Comparison of ENCODE assay signal across 19 cellular contexts in the genomic region with DNA sequence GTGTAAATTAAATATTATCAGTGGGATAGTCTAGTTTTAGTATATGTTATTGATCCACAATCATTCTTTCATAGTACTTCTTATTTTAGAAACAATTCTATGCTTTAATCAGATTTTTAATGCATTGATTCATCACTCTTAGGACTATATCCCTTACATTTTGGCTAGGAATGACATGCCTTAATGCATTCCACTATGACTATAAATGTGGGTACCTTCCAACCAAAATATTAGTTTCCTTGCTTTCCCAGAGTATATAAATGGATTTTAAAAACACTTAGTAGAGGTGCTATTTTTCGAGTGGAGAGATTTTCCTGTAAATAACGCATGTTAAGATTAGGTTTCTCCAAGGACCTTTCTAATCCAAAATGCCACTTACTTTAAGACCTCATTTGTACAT.
"Had no signal": no experiment of that assay in that cellular context is flagged by ENCODE, and none has a peak within 500 bp of the region (broad histone marks: within the 10 kb centered on the region; RNA-seq: fewer than 3 reads in every experiment).

No MANE protein-coding gene starts in this region.

- H3K27ac ChIP-seq: dorsolateral prefrontal cortex, epithelial cell of prostate, prostate gland, upper lobe of right lung had no signal

- H3K4me3 ChIP-seq: dorsolateral prefrontal cortex, mucosa of descending colon, prostate gland, smooth muscle cell, upper lobe of right lung had no signal

- H3K4me2 ChIP-seq: smooth muscle cell had no signal

- H3K4me1 ChIP-seq: prostate gland, upper lobe of right lung had no signal

- H3K4me3 Mint-ChIP-seq: activated CD4-positive, alpha-beta memory T cell treated with anti-CD3 and anti-CD28 coated beads for 36 hours; activated CD4-positive, alpha-beta T cell treated with anti-CD3 and anti-CD28 coated beads for 36 hours; activated T-helper 1 cell treated with anti-CD3 and anti-CD28 coated beads, Interleukin-12 subunit alpha, Interleukin-12 subunit beta, Interleukin-2, Interleukin-4 antibody, amounts not matched to agents 30 ng/mL and 10 ng/mL and 1 ng/mL, durations not matched to agents 14 hours and 24 hours and 36 hours; naive B cell; neural crest cell; stimulated activated naive CD8-positive, alpha-beta T cell treated with anti-CD3 and anti-CD28 coated beads, Interleukin-15, amount 100 ng/mL, for 72 hours; T-helper 2 cell treated with Interferon-gamma antibody and Interleukin-4, amounts not matched to agents 5 μg/mL and 100 μg/mL, for 36 hours had no signal

- H3K36me3 ChIP-seq: prostate gland, upper lobe of right lung had no signal

- H3K27me3 ChIP-seq: upper lobe of right lung had no signal

- H3K9me3 ChIP-seq: mucosa of descending colon, prostate gland, upper lobe of right lung had no signal

- H3K36me3 Mint-ChIP-seq: activated CD4-positive, alpha-beta memory T cell treated with anti-CD3 and anti-CD28 coated beads for 36 hours; activated naive CD4-positive, alpha-beta T cell treated with anti-CD3 and anti-CD28 coated beads, Interleukin-2, amount 50 U/mL, for 72 hours; naive B cell had no signal

- DNase-seq: activated CD4-positive, alpha-beta memory T cell treated with anti-CD3 and anti-CD28 coated beads for 36 hours; activated CD4-positive, alpha-beta T cell treated with anti-CD3 and anti-CD28 coated beads for 36 hours; activated gamma-delta T cell treated with Interleukin-2 at 50 U/mL for 16 hours; activated T-cell treated with anti-CD3 and anti-CD28 coated beads for 4 hours; dorsolateral prefrontal cortex; mesenchymal stem cell; mucosa of descending colon; naive B cell; right cardiac atrium; stimulated activated CD4-positive, alpha-beta T cell treated with anti-CD3 and anti-CD28 coated beads, Interleukin-4, amount 100 ng/mL, for 1 hour; stimulated activated naive CD8-positive, alpha-beta T cell treated with anti-CD3 and anti-CD28 coated beads, Interleukin-15, amount 100 ng/mL, for 72 hours; upper lobe of right lung had no signal

- H3K27ac Mint-ChIP-seq: activated CD4-positive, alpha-beta memory T cell treated with anti-CD3 and anti-CD28 coated beads for 36 hours; activated CD4-positive, alpha-beta T cell treated with anti-CD3 and anti-CD28 coated beads for 36 hours; activated naive CD4-positive, alpha-beta T cell treated with anti-CD3 and anti-CD28 coated beads, Interleukin-2, amount 50 U/mL, for 72 hours; activated T-helper 1 cell treated with anti-CD3 and anti-CD28 coated beads, Interleukin-12 subunit alpha, Interleukin-12 subunit beta, Interleukin-2, Interleukin-4 antibody, amounts not matched to agents 30 ng/mL and 10 ng/mL and 1 ng/mL, durations not matched to agents 14 hours and 24 hours and 36 hours; naive B cell; stimulated activated naive CD8-positive, alpha-beta T cell treated with anti-CD3 and anti-CD28 coated beads, Interleukin-15, amount 100 ng/mL, for 72 hours; T-helper 2 cell treated with Interferon-gamma antibody and Interleukin-4, amounts not matched to agents 5 μg/mL and 100 μg/mL, for 36 hours had no signal

- H3K9me3 Mint-ChIP-seq: activated CD4-positive, alpha-beta memory T cell treated with anti-CD3 and anti-CD28 coated beads for 36 hours; activated naive CD4-positive, alpha-beta T cell treated with anti-CD3 and anti-CD28 coated beads, Interleukin-2, amount 50 U/mL, for 72 hours; activated T-helper 1 cell treated with anti-CD3 and anti-CD28 coated beads, Interleukin-12 subunit alpha, Interleukin-12 subunit beta, Interleukin-2, Interleukin-4 antibody, amounts not matched to agents 30 ng/mL and 10 ng/mL and 1 ng/mL, durations not matched to agents 14 hours and 24 hours and 36 hours; naive B cell; neural crest cell; stimulated activated naive CD8-positive, alpha-beta T cell treated with anti-CD3 and anti-CD28 coated beads, Interleukin-15, amount 100 ng/mL, for 72 hours; T-helper 2 cell treated with Interferon-gamma antibody and Interleukin-4, amounts not matched to agents 5 μg/mL and 100 μg/mL, for 36 hours had no signal

- ATAC-seq: activated CD4-positive, alpha-beta T cell treated with anti-CD3 and anti-CD28 coated beads for 36 hours; activated naive CD4-positive, alpha-beta T cell treated with anti-CD3 and anti-CD28 coated beads, Interleukin-2, amount 50 U/mL, for 72 hours; mucosa of descending colon; right cardiac atrium; stimulated activated naive CD8-positive, alpha-beta T cell treated with anti-CD3 and anti-CD28 coated beads, Interleukin-15, amount 100 ng/mL, for 72 hours; upper lobe of right lung had no signal

- H3K4me1 Mint-ChIP-seq: activated CD4-positive, alpha-beta T cell treated with anti-CD3 and anti-CD28 coated beads for 36 hours; naive B cell; neural crest cell; stimulated activated naive CD8-positive, alpha-beta T cell treated with anti-CD3 and anti-CD28 coated beads, Interleukin-15, amount 100 ng/mL, for 72 hours had no signal
